Comparison of ENCODE assay signal across 17 cellular contexts in genomic region chr2:119227346-119227745, GRCh38. TPM values are rescaled to one million over a fixed set of nuclear protein-coding genes. Genes with fewer than 3 reads are reported as not detected.
DNase-seq lines count a peak whose midpoint lies in the region; ATAC-seq and TF ChIP-seq lines count a peak whose summit lies in the region.
"Had no signal": no experiment of that assay in that cellular context is flagged by ENCODE, and none has a peak within 500 bp of the region (broad histone marks: within the 10 kb centered on the region; RNA-seq: fewer than 3 reads in every experiment).

No MANE protein-coding gene starts in this region.

- no peak overlapping the region for H4K91ac ChIP-seq in IMR-90 (ENCODE audit: insufficient read depth, low read depth, low read length)

- H3K36me3 ChIP-seq in IMR-90 (ENCODE audit: control insufficient read depth, insufficient read depth, low read length) (no peaks in the 10 kb centered on the region), osteoblast (ENCODE audit: insufficient read depth, low read length) (no peaks in the 10 kb centered on the region)

- no peaks in the 10 kb centered on the region for H3K9me3 Mint-ChIP-seq in activated naive CD8-positive, alpha-beta T cell treated with anti-CD3 and anti-CD28 coated beads for 36 hours
- H3K9me3 Mint-ChIP-seq: CD4-positive, alpha-beta memory T cell; GM23338; H9 had no signal

- DNase-seq in IMR-90, result no peak
- DNase-seq in fibroblast of mammary gland (ENCODE audit: low read depth), result peak; percentile 12
- DNase-seq in osteoblast (ENCODE audit: insufficient read length, low spot score, missing footprints), result peak; percentile 66
- DNase-seq in 8988T, result no peak
- no peak for DNase-seq in HK-2 (ENCODE audit: unreplicated experiment)
- no peak for DNase-seq in activated naive CD8-positive, alpha-beta T cell treated with anti-CD3 and anti-CD28 coated beads for 36 hours
- DNase-seq: AML-193; C1 segment of cervical spinal cord; Calu3; CD4-positive, alpha-beta memory T cell; COR-L47; DMS53; DMS79 treated with DMSO at 0.1 percent for 48 hours; GF-D8; H9 had no signal

- no TSS peak for BruUV-seq in IMR-90 (replicated peaks; lab: Mats Ljungman, UMichigan)

- H3K4me3 ChIP-seq in IMR-90 (ENCODE audit: insufficient read depth, low read depth, low read length) (no peak overlapping the region), fibroblast of mammary gland (ENCODE audit: control insufficient read depth, low read depth, low read length) (no peak overlapping the region), osteoblast (ENCODE audit: insufficient read depth, low read length) (no peak overlapping the region)
- H3K4me3 ChIP-seq: GM23338 had no signal

- no peak overlapping the region for H2AK9ac ChIP-seq in IMR-90 (replicated peaks; ENCODE audit: low read depth, low read length, poor library complexity)

- H2BK15ac ChIP-seq in IMR-90 (ENCODE audit: low read depth, low read length), result 0 out of 3 replicates have a peak overlapping the region, but pooled peaks have one; percentile 11

- intact Hi-C loops in IMR-90 (cut with micrococcal nuclease), result no loop called here

- H3K36me3 Mint-ChIP-seq in activated naive CD8-positive, alpha-beta T cell treated with anti-CD3 and anti-CD28 coated beads for 36 hours, result no peaks in the 10 kb centered on the region
- H3K36me3 Mint-ChIP-seq: CD4-positive, alpha-beta memory T cell had no signal

- 96% methylated on average over 8 of the region's 12 CpGs; no CpG with 5 or more reads in 1 of the 2 experiments for WGBS in IMR-90 (ENCODE audit: extremely low coverage in 2 of 2, insufficient read length in 1 of 2), 2 experiments

- peaks cover 2% of the 10 kb centered on the region for H3K4me1 Mint-ChIP-seq in activated naive CD8-positive, alpha-beta T cell treated with anti-CD3 and anti-CD28 coated beads for 36 hours

- CTCF ChIA-PET in IMR-90 (lab: Yijun Ruan, JAX), result no interaction called here

- H2BK20ac ChIP-seq in IMR-90 (ENCODE audit: low read depth, low read length), result no peak overlapping the region

- no peak overlapping the region for H2BK120ac ChIP-seq in IMR-90 (ENCODE audit: low read depth, low read length)

- H3K4ac ChIP-seq in IMR-90 (ENCODE audit: low read depth, low read length), result no peak overlapping the region; the same call in 1 of the 2 replicates

- no peak overlapping the region for H3K18ac ChIP-seq in IMR-90 (ENCODE audit: low read depth, low read length)

- H4K8ac ChIP-seq in IMR-90 (ENCODE audit: low read depth in 2 of 2, low read length in 2 of 2), result no peak overlapping the region

- no peak overlapping the region for H3K14ac ChIP-seq in IMR-90 (replicated peaks; ENCODE audit: low read depth, low read length)

- peaks cover 8% of the 10 kb centered on the region for H3K79me2 ChIP-seq in osteoblast (ENCODE audit: insufficient read depth, low read length)

- no peak overlapping the region for H3K27ac Mint-ChIP-seq in activated naive CD8-positive, alpha-beta T cell treated with anti-CD3 and anti-CD28 coated beads for 36 hours
- H3K27ac Mint-ChIP-seq: GM23338 had no signal

- H2AFZ ChIP-seq in IMR-90 (replicated peaks; ENCODE audit: low read length, poor library complexity) (no peak overlapping the region), osteoblast (ENCODE audit: low read length) (no peak overlapping the region)
- H2AFZ ChIP-seq: GM23338 had no signal

- H3K9me1 ChIP-seq in IMR-90 (ENCODE audit: insufficient read depth, low read length), result peaks cover 17% of the 10 kb centered on the region

- H3K4me1 ChIP-seq in IMR-90 (ENCODE audit: control insufficient read depth, insufficient read depth, low read length) (peaks cover 33% of the 10 kb centered on the region), osteoblast (ENCODE audit: insufficient read depth, low read length) (peaks cover 34% of the 10 kb centered on the region)

- H2AK5ac ChIP-seq in IMR-90 (ENCODE audit: low read depth, low read length), result no peak overlapping the region

- H2BK5ac ChIP-seq in IMR-90 (ENCODE audit: low read depth, low read length, poor library complexity, severe bottlenecking), result no peak overlapping the region

- H4K5ac ChIP-seq in IMR-90 (ENCODE audit: low read depth, low read length), result no peak overlapping the region

- H3K4me3 Mint-ChIP-seq in activated naive CD8-positive, alpha-beta T cell treated with anti-CD3 and anti-CD28 coated beads for 36 hours, result no peak overlapping the region
- H3K4me3 Mint-ChIP-seq: GM23338, H9 had no signal

- dilution Hi-C loops in IMR-90 (cut with HindIII; ENCODE audit: low sequenced_read_pairs, unreplicated experiment), result no loop called here

- peaks cover 0 to 37% of the 10 kb centered on the region in 2 experiments; a peak in 2 of 4 replicates for H3K79me1 ChIP-seq in IMR-90 (ENCODE audit: low read depth in 1 of 2, low read length in 2 of 2)

- no peak for TF ChIP-seq RAD21 in IMR-90 (IDR thresholded peaks at IDR 0.05; ENCODE audit: low read length)

- no peak for TF ChIP-seq POLR2A in IMR-90 (IDR thresholded peaks at IDR 0.05; ENCODE audit: low read depth, low read length)

- in situ Hi-C loops in IMR-90 (cut with MboI; ENCODE audit: low sequenced_read_pairs), result loop anchor here (25.0 kb wide), 1 partner anchor 1010 kb away; no protein-coding TSS in a partner anchor

- POLR2A ChIA-PET in IMR-90 (lab: Charles Lee; ENCODE audit: unreplicated experiment), result no interaction called here

- H3K27me3 Mint-ChIP-seq in activated naive CD8-positive, alpha-beta T cell treated with anti-CD3 and anti-CD28 coated beads for 36 hours, result peaks cover 26% of the 10 kb centered on the region

- H3K4me2 ChIP-seq in IMR-90 (ENCODE audit: low read depth, low read length) (no peak overlapping the region), osteoblast (ENCODE audit: insufficient read depth, low read length) (no peak overlapping the region)
- H3K4me2 ChIP-seq: GM23338 had no signal

- no peak overlapping the region for H3K56ac ChIP-seq in IMR-90 (ENCODE audit: extremely low read depth, insufficient read depth, low read length)

- no peak overlapping the region for H3K27ac ChIP-seq in IMR-90 (ENCODE audit: insufficient read depth, low read length)
- no peak overlapping the region for H3K27ac ChIP-seq in osteoblast (ENCODE audit: low read depth, low read length)

- no peak overlapping the region for H3K23ac ChIP-seq in IMR-90 (ENCODE audit: low read depth, low read length)

- H3K27me3 ChIP-seq in IMR-90 (ENCODE audit: control insufficient read depth, insufficient read depth, low read length) (no peaks in the 10 kb centered on the region), osteoblast (ENCODE audit: insufficient read depth, low read length) (no peaks in the 10 kb centered on the region)

- H3K9me3 ChIP-seq in IMR-90 (ENCODE audit: control insufficient read depth, insufficient read depth, low read length) (no peaks in the 10 kb centered on the region), osteoblast (ENCODE audit: low read depth, low read length) (no peaks in the 10 kb centered on the region)

- TF ChIP-seq CTCF in IMR-90 (conservative IDR thresholded peaks at IDR 0.05; ENCODE audit: low read depth, low read length) (no peak), fibroblast of mammary gland (conservative IDR thresholded peaks at IDR 0.05; ENCODE audit: control insufficient read depth, insufficient read depth, low read depth, low read length) (no peak), osteoblast (IDR thresholded peaks at IDR 0.05; ENCODE audit: extremely low read depth, low read depth, low read length) (no peak)

- H3K9ac ChIP-seq in IMR-90 (ENCODE audit: low read depth, low read length), result no peak overlapping the region

- H4K20me1 ChIP-seq in IMR-90 (ENCODE audit: insufficient read depth, low read length), result no peaks in the 10 kb centered on the region
- no peaks in the 10 kb centered on the region for H4K20me1 ChIP-seq in osteoblast (ENCODE audit: insufficient read depth, low read length)

- ATAC-seq in IMR-90 (ENCODE audit: low read depth), result no peak
- ATAC-seq: GM23338, HCT116 had no signal

TF ChIP-seq in IMR-90, 13 proteins besides CTCF, POLR2A, EP300 and RAD21:
- TF ChIP-seq BHLHE40 (IDR thresholded peaks at IDR 0.05; ENCODE audit: low read depth, low read length) (no peak), NFE2L2 (IDR thresholded peaks at IDR 0.05; ENCODE audit: low read depth, low read length) (no peak), USF2 (IDR thresholded peaks at IDR 0.05; ENCODE audit: low read depth, low read length) (no peak), ELK1 (IDR thresholded peaks at IDR 0.05; ENCODE audit: borderline replicate concordance, low read depth, low read length) (no peak), CHD1 (IDR thresholded peaks at IDR 0.05; ENCODE audit: low read depth, low read length) (no peak), FOS (IDR thresholded peaks at IDR 0.05; ENCODE audit: low read depth, low read length) (no peak), SMC3 (IDR thresholded peaks at IDR 0.05; ENCODE audit: low read depth, low read length) (no peak), MAZ (IDR thresholded peaks at IDR 0.05; ENCODE audit: borderline replicate concordance, low read depth, low read length) (no peak), CEBPB (IDR thresholded peaks at IDR 0.05; ENCODE audit: low read depth, low read length) (no peak), RFX5 (IDR thresholded peaks at IDR 0.05; ENCODE audit: low read depth, low read length) (no peak)

RNA-seq across cellular contexts. Expression of gene STEAP3, which starts 3.7 kb away (rescaled TPM):
- total RNA-seq in IMR-90 (2012; rRNA removed) (18.9 and 19.4 TPM in 2 replicates), osteoblast (27.4 and 40.9 TPM in 2 replicates)
- polyA plus RNA-seq in IMR-90 (2012; rRNA removed), result 43.9 and 46.6 TPM in 2 replicates
- 19.1 and 50.3 TPM in 2 replicates for polyA plus RNA-seq in IMR-90 (2012; cell fraction: cytosol; rRNA removed)
- 35.5 and 93.9 TPM in 2 replicates for polyA plus RNA-seq in IMR-90 (2012; cell fraction: nucleus; rRNA removed; ENCODE audit: low replicate concordance)
- total RNA-seq in activated naive CD8-positive, alpha-beta T cell treated with anti-CD3 and anti-CD28 coated beads for 36 hours, result under 1 TPM; 0.60 to 0.90 TPM
- polyA plus RNA-seq: CD4-positive, alpha-beta memory T cell had no signal

Comparison
In these comparisons a context has a peak if more than half of its experiments do, and no peak if none do; other contexts are left out.
1. DNase-seq: peak in fibroblast of mammary gland (single experiment) and osteoblast (single experiment); none in IMR-90 (single experiment), 8988T (single experiment), HK-2 (single experiment) and activated naive CD8-positive, alpha-beta T cell treated with anti-CD3 and anti-CD28 coated beads for 36 hours (single experiment).
2. RNA of gene STEAP3, which starts 3.7 kb away (total RNA-seq): 27.4 to 40.9 TPM in osteoblast and 18.9 to 19.4 TPM in IMR-90; 0.60 to 0.90 TPM in activated naive CD8-positive, alpha-beta T cell treated with anti-CD3 and anti-CD28 coated beads for 36 hours; every median in the first group is over 10 times any median in the second.